ENCODE assay signal across 18 cellular contexts in genomic region chr5:142918959-142919635, GRCh38.
DNase-seq lines count a peak whose midpoint lies in the region; ATAC-seq, FAIRE-seq and TF ChIP-seq lines count a peak whose summit lies in the region.
"Had no signal": no experiment of that assay in that cellular context is flagged by ENCODE, and none has a peak within 500 bp of the region (broad histone marks: within the 10 kb centered on the region; RNA-seq: fewer than 3 reads in every experiment).

No MANE protein-coding gene starts in this region.

- CTCF ChIA-PET in HepG2 (lab: Yijun Ruan, JAX; ENCODE audit: low intra/inter-chr PET ratio, low total read pairs), result no interaction called here

- DNase-seq in HepG2 (ENCODE audit: low spot score), result no peak
- DNase-seq in right lobe of liver, result no peak
- peak; percentile 49 for DNase-seq in NOMO-1 treated with DMSO at 0.1 percent for 48 hours (lab: John Stamatoyannopoulos, UW; ENCODE audit: unreplicated experiment)
- DNase-seq in effector memory CD8-positive, alpha-beta T cell, result no peak
- DNase-seq in COR-L47 (lab: John Stamatoyannopoulos, UW), result no peak
- DNase-seq in foreskin fibroblast, result no peak
- DNase-seq in chondrocyte (ENCODE audit: low spot score), result no peak
- DNase-seq: DMS53; HCEC 1CT; NCI-H1436; NCI-H2029 treated with DMSO at 0.1 percent for 48 hours; NCI-H2171 treated with DMSO at 0.1 percent for 48 hours; NCI-H446 treated with DMSO at 0.1 percent for 48 hours; NK-92 treated with Interleukin-12 subunit alpha and Interleukin-12 subunit beta, amount 100 ng/mL, for 24 hours; SK-N-SH had no signal

- no peaks in the 10 kb centered on the region for H3K79me2 ChIP-seq in HepG2 (ENCODE audit: insufficient read depth, low read length)

- no peak for FAIRE-seq in HepG2 (lab: Jason Lieb, UNC)
- FAIRE-seq: GM19239 had no signal

- H3K36me3 ChIP-seq in HepG2 (replicated peaks in 1 of 2; ENCODE audit: control insufficient read depth in 1 of 2, insufficient read depth in 2 of 2, low read length in 2 of 2) (peaks cover 4 to 10% of the 10 kb centered on the region in 2 experiments; a peak in 4 of 5 replicates), right lobe of liver (no peaks in the 10 kb centered on the region)

- in situ Hi-C loops in HepG2 (cut with HindIII; ENCODE audit: extremely low pct_ligation_motif_present, low pct_unique_long_range_greater_than_20kb), result no loop called here

- TF ChIP-seq POLR2A in HepG2 (IDR thresholded peaks at IDR 0.05; ENCODE audit: insufficient read depth in 1 of 2, low read depth in 2 of 2, low read length in 2 of 2) (no peak), right lobe of liver (IDR thresholded peaks at IDR 0.05) (no peak)

- H3K4me3 ChIP-seq in HepG2 (replicated peaks in 1 of 3; ENCODE audit: insufficient read depth in 1 of 3, low read depth in 2 of 3, low read length in 3 of 3), result no peak overlapping the region
- no peak overlapping the region for H3K4me3 ChIP-seq in right lobe of liver
- no peak overlapping the region for H3K4me3 ChIP-seq in foreskin fibroblast (ENCODE audit: low read depth in 1 of 2, low read length in 2 of 2)

- H3K27ac Mint-ChIP-seq in effector memory CD8-positive, alpha-beta T cell, result peak overlapping the region; percentile 67 to 77
- no peak overlapping the region for H3K27ac Mint-ChIP-seq in chondrocyte (ENCODE audit: unreplicated experiment)
- H3K27ac Mint-ChIP-seq: IgD-negative memory B cell had no signal

- peaks cover 38% of the 10 kb centered on the region for H3K36me3 Mint-ChIP-seq in effector memory CD8-positive, alpha-beta T cell (ENCODE audit: insufficient read depth)
- H3K36me3 Mint-ChIP-seq in chondrocyte (ENCODE audit: low read depth), result peaks cover 2% of the 10 kb centered on the region

- no peak overlapping the region for H2AFZ ChIP-seq in HepG2 (ENCODE audit: low read length)

- no peaks in the 10 kb centered on the region for H3K9me3 Mint-ChIP-seq in effector memory CD8-positive, alpha-beta T cell
- H3K9me3 Mint-ChIP-seq in chondrocyte (ENCODE audit: low read depth), result no peaks in the 10 kb centered on the region
- H3K9me3 Mint-ChIP-seq: IgD-negative memory B cell had no signal

- BruUV-seq in HepG2 (replicated peaks; lab: Mats Ljungman, UMichigan), result no TSS peak

- intact Hi-C loops in HepG2 (cut with micrococcal nuclease; ENCODE audit: unreplicated experiment), result no loop called here
- intact Hi-C loops in right lobe of liver (cut with DNase I), result no loop called here

- peaks cover 4 to 21% of the 10 kb centered on the region in 2 donors for H3K4me1 Mint-ChIP-seq in effector memory CD8-positive, alpha-beta T cell (ENCODE audit: low read depth in 2 of 2)
- H3K4me1 Mint-ChIP-seq in chondrocyte (ENCODE audit: low read depth), result peaks cover 9% of the 10 kb centered on the region

- H3K27me3 ChIP-seq in HepG2 (ENCODE audit: control insufficient read depth in 1 of 2, insufficient read depth in 2 of 2, low read length in 2 of 2) (no peaks in the 10 kb centered on the region), right lobe of liver (no peaks in the 10 kb centered on the region)

- TF ChIP-seq CTCF in HepG2 (CRISPR knock-in tag; IDR thresholded peaks at IDR 0.05) (no peak), right lobe of liver (IDR thresholded peaks at IDR 0.05) (no peak), foreskin fibroblast (IDR thresholded peaks at IDR 0.05; ENCODE audit: low read depth, low read length) (no peak), chondrocyte (IDR thresholded peaks at IDR 0.05) (no peak)

- no peak overlapping the region for H3K4me2 ChIP-seq in HepG2 (ENCODE audit: low read depth, low read length)
- H3K4me2 ChIP-seq: SK-N-SH had no signal

- no peak overlapping the region for H3K4me3 Mint-ChIP-seq in effector memory CD8-positive, alpha-beta T cell
- H3K4me3 Mint-ChIP-seq in chondrocyte (ENCODE audit: unreplicated experiment), result no peak overlapping the region
- H3K4me3 Mint-ChIP-seq: IgD-negative memory B cell had no signal

- TF ChIP-seq EP300 in HepG2 (IDR thresholded peaks at IDR 0.05; ENCODE audit: low read depth in 2 of 2, low read length in 2 of 2) (no peak), HepG2 (CRISPR knock-in tag; IDR thresholded peaks at IDR 0.05; ENCODE audit: borderline replicate concordance) (no peak)

- no peak overlapping the region for H3K9ac ChIP-seq in HepG2 (ENCODE audit: insufficient read depth, low read depth, low read length)
- H3K9ac ChIP-seq: SK-N-SH had no signal

- no peak overlapping the region for H3K27ac ChIP-seq in HepG2 (ENCODE audit: extremely low read length, insufficient read depth, low read length)
- no peak overlapping the region for H3K27ac ChIP-seq in right lobe of liver

- POLR2A ChIA-PET in HepG2 (lab: Yijun Ruan, JAX), result no interaction called here

- 97% methylated on average over 5 of the region's 7 CpGs for WGBS in HepG2 (ENCODE audit: low lambda C conversion rate)
- WGBS in right lobe of liver (ENCODE audit: insufficient coverage, low coverage, low lambda C conversion rate, missing lambda C conversion rate), result 72% methylated on average over 7 of the region's 7 CpGs

- H4K20me1 ChIP-seq in HepG2 (ENCODE audit: insufficient read depth, low read length), result no peaks in the 10 kb centered on the region

- peaks cover 37% of the 10 kb centered on the region for H3K4me1 ChIP-seq in HepG2 (ENCODE audit: insufficient read depth, low read length)
- peaks cover 0 to 33% (median 16%) of the 10 kb centered on the region in 4 donors for H3K4me1 ChIP-seq in right lobe of liver

- no peak for TF ChIP-seq RAD21 in HepG2 (CRISPR knock-in tag; IDR thresholded peaks at IDR 0.05)

- H3K9me3 ChIP-seq in HepG2 (ENCODE audit: low read length), result no peaks in the 10 kb centered on the region
- no peaks in the 10 kb centered on the region for H3K9me3 ChIP-seq in right lobe of liver
- H3K9me3 ChIP-seq: SK-N-SH had no signal

- ATAC-seq in HepG2 (no peak), right lobe of liver (no peak)
- no peak for ATAC-seq in effector memory CD8-positive, alpha-beta T cell (replicated peaks)
- ATAC-seq: Panc1 had no signal

- H3K27me3 Mint-ChIP-seq in effector memory CD8-positive, alpha-beta T cell, result no peaks in the 10 kb centered on the region
- no peaks in the 10 kb centered on the region for H3K27me3 Mint-ChIP-seq in chondrocyte (ENCODE audit: low read depth)
- H3K27me3 Mint-ChIP-seq: IgD-negative memory B cell had no signal

TF ChIP-seq in HepG2, 621 proteins besides CTCF, POLR2A, EP300 and RAD21:
- TF ChIP-seq PRPF4 (IDR thresholded peaks at IDR 0.05; ENCODE audit: low read depth, low read length, poor library complexity, severe bottlenecking) (no peak), ATF7 (IDR thresholded peaks at IDR 0.05) (0 out of 2 replicates have a peak, but pooled peaks have one; percentile 20), ATF7 (CRISPR knock-in tag; IDR thresholded peaks at IDR 0.05) (no peak)
